Comparison of ENCODE assay signal across 15 cellular contexts in the genomic region with DNA sequence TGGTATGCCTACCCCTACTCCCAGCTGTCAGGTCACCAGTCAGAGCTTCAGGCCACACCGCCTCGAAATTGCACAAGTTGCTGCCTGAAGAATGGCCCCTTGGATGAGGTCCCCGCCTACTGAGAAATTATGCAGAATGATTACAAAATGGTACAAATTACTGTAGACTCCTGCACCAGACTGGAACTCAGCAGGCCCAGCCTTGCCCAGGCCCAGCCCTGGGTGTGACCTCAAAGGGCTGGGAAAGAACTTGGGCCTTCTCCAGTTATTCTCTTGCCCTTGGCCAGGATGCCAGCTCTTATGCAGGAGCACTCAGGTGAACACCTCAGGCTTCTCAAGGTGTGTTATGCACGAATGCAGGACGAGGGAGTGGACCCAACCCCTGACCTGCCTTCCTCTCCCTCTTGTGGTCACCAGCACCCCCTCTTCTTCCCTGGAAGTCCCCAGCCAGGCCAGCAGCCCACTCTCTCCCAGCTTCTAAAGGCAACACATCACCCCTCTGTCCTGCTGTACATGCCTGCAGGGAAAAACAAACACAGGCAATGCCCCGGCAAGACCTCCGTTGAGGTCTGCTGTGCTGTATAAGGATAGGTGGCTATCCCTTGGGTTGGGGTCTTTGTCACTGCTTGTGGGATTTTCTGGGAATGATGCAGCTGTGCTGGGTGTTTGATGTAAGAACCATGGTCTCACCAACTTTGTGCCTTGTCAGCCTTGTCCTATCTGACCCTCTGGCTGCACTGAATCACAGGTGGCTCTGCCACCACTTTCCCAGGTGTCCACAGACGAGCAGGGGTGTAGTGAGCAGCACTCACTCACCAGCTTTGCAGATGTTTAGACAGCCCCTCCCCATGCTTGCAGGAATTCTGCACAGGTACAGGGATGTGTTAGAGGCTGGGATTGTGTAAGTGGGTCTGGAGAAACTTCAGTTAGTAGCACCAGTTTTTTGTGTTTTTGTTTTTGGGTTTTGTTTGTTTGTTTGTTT.
DNase-seq lines count a peak whose midpoint lies in the region; ATAC-seq and TF ChIP-seq lines count a peak whose summit lies in the region.
"Had no signal": no experiment of that assay in that cellular context is flagged by ENCODE, and none has a peak within 500 bp of the region (broad histone marks: within the 10 kb centered on the region; RNA-seq: fewer than 3 reads in every experiment).

No MANE protein-coding gene starts in this region.

- ATAC-seq in omental fat pad (ENCODE audit: low FRiP score) (peak; percentile 55), HG03139 (IDR thresholded peaks at IDR 0.05; ENCODE audit: unreplicated experiment) (no peak), GM19351 (IDR thresholded peaks at IDR 0.05; ENCODE audit: unreplicated experiment) (no peak), HG03108 (IDR thresholded peaks at IDR 0.05; ENCODE audit: unreplicated experiment) (no peak)
- ATAC-seq: gastrocnemius medialis had no signal

- DNase-seq in AG20443 (ENCODE audit: low spot score) (peak; percentile 25), PC-9 (peak; percentile 52 to 72), fibroblast of gingiva (ENCODE audit: low read depth) (peak; percentile 16), omental fat pad (ENCODE audit: low spot score) (no peak), NCI-H1417 treated with DMSO at 0.1 percent for 48 hours (lab: John Stamatoyannopoulos, UW) (no peak)
- DNase-seq: amniotic stem cell, dermis blood vessel endothelial cell, gastrocnemius medialis, HFFc6, NCI-H146, NCI-H748 treated with DMSO at 0.1 percent for 48 hours had no signal

- H3K9me2 ChIP-seq in PC-9 (ENCODE audit: insufficient read depth): no peaks in the 10 kb centered on the region

- no peaks in the 10 kb centered on the region for H3K9me3 ChIP-seq in PC-9 (ENCODE audit: insufficient read depth, low read depth)
- H3K9me3 ChIP-seq: gastrocnemius medialis had no signal

- H3K79me2 ChIP-seq in PC-9 (ENCODE audit: low read depth): no peaks in the 10 kb centered on the region

- peaks cover 11% of the 10 kb centered on the region for H3K4me1 ChIP-seq in PC-9 (replicated peaks; ENCODE audit: insufficient read depth)

- H3K27me3 ChIP-seq in PC-9 (ENCODE audit: insufficient read depth, low read depth): no peaks in the 10 kb centered on the region
- H3K27me3 ChIP-seq: gastrocnemius medialis had no signal

- H4K20me1 ChIP-seq in PC-9 (ENCODE audit: insufficient read depth): no peaks in the 10 kb centered on the region

- no peaks in the 10 kb centered on the region for H3K36me3 ChIP-seq in PC-9 (ENCODE audit: low read depth)
- H3K36me3 ChIP-seq: gastrocnemius medialis had no signal

- CTCF ChIA-PET in PC-9 (lab: Charles Lee): no interaction called here

- H3K4me2 ChIP-seq in PC-9: no peak overlapping the region

- H3K27ac ChIP-seq in PC-9: no peak overlapping the region
- H3K27ac ChIP-seq: SK-N-MC had no signal

- H3F3A ChIP-seq in PC-9 (ENCODE audit: insufficient read depth, low read depth): no peaks in the 10 kb centered on the region; the same call in 1 of the 2 replicates

- POLR2A ChIA-PET in PC-9 (lab: Charles Lee; ENCODE audit: unreplicated experiment): interaction anchor here (0.5 to 0.6 kb wide), 3 partner anchors 11 to 48 kb away, joined by 3 to 4 read pairs (median 3); no protein-coding TSS in a partner anchor

- no TSS peak for BruUV-seq in PC-9 (replicated peaks; lab: Mats Ljungman, UMichigan)

- intact Hi-C loops in PC-9 (cut with micrococcal nuclease; ENCODE audit: unreplicated experiment): loop anchor here (1.0 kb wide), 1 partner anchor 42 kb away; no protein-coding TSS in a partner anchor

- no peak overlapping the region for H3K4me3 ChIP-seq in PC-9
- H3K4me3 ChIP-seq: gastrocnemius medialis, SK-N-MC had no signal

- TF ChIP-seq CTCF in PC-9 (conservative IDR thresholded peaks at IDR 0.05) (no peak), omental fat pad (IDR thresholded peaks at IDR 0.05) (no peak)

- H2AFZ ChIP-seq in PC-9: no peak overlapping the region

Comparison
In these comparisons a context has a peak if more than half of its experiments do, and no peak if none do; other contexts are left out.
1. DNase-seq: peak in AG20443 (single experiment), PC-9 (2 of 2) and fibroblast of gingiva (single experiment); none in omental fat pad (single experiment) and NCI-H1417 treated with DMSO at 0.1 percent for 48 hours (single experiment).